ENCODE assay signal across 8 cellular contexts in genomic region chr7:18610331-18610948, GRCh38.
DNase-seq lines count a peak whose midpoint lies in the region; ATAC-seq, FAIRE-seq and TF ChIP-seq lines count a peak whose summit lies in the region.

No MANE protein-coding gene starts in this region.

- H3K4me3 ChIP-seq in keratinocyte (ENCODE audit: control insufficient read depth in 2 of 3, extremely low read depth in 1 of 3, insufficient read depth in 2 of 3, low read depth in 1 of 3, low read length in 3 of 3) = no peak overlapping the region
- no peak overlapping the region for H3K4me3 ChIP-seq in lower leg skin (ENCODE audit: low read depth, poor library complexity, severe bottlenecking)

- WGBS in lower leg skin, 2 donors = 65 to 72% methylated on average over 8 of the region's 8 CpGs

- H3K9me3 Mint-ChIP-seq in stimulated activated naive B cell treated with anti-CD40 and anti-IgM and Interleukin-4, amounts not matched to agents 10 μg/mL and 1 μg/mL and 100 μg/mL, for 72 hours = peaks cover 0 to 2% of the 10 kb centered on the region in 2 donors

- H3K4me1 Mint-ChIP-seq in stimulated activated naive B cell treated with anti-CD40 and anti-IgM and Interleukin-4, amounts not matched to agents 10 μg/mL and 1 μg/mL and 100 μg/mL, for 72 hours = peaks cover 4 to 27% of the 10 kb centered on the region in 2 donors

- DNase-seq in EH (ENCODE audit: low read depth) (peak; percentile 37), keratinocyte (ENCODE audit: low read depth, low spot score) (no peak), lower leg skin (ENCODE audit: low spot score in 2 of 2) (no peak), HK-2 (ENCODE audit: unreplicated experiment) (no peak)
- DNase-seq in stimulated activated naive B cell treated with anti-CD40 and anti-IgM and Interleukin-4, amounts not matched to agents 10 μg/mL and 1 μg/mL and 100 μg/mL, for 72 hours = no peak

- ATAC-seq in HG02884 (IDR thresholded peaks at IDR 0.05; ENCODE audit: unreplicated experiment) (peak; percentile 70), SK-N-SH treated with all-trans-retinoic acid at 6 μM for 48 hours (peak; percentile 65; the same call in 2 of the 3 replicates), GM21737 (IDR thresholded peaks at IDR 0.05; ENCODE audit: unreplicated experiment) (no peak)
- ATAC-seq in stimulated activated naive B cell treated with anti-CD40 and anti-IgM and Interleukin-4, amounts not matched to agents 10 μg/mL and 1 μg/mL and 100 μg/mL, for 72 hours (replicated peaks) = no peak

- no peak overlapping the region for H3K4me2 ChIP-seq in keratinocyte (ENCODE audit: control insufficient read depth, extremely low read depth, insufficient read depth, low read depth, low read length)

- TF ChIP-seq POLR2A in lower leg skin (IDR thresholded peaks at IDR 0.05) = no peak

- H3K36me3 ChIP-seq in keratinocyte (ENCODE audit: control insufficient read depth in 2 of 2, extremely low read depth in 1 of 2, insufficient read depth in 2 of 2, low read length in 2 of 2) = peaks cover 0 to 7% of the 10 kb centered on the region in 2 experiments

- H3K79me2 ChIP-seq in keratinocyte (ENCODE audit: control insufficient read depth, insufficient read depth, low read length) = no peaks in the 10 kb centered on the region

- H3K27me3 ChIP-seq in keratinocyte (ENCODE audit: control insufficient read depth, extremely low read depth, insufficient read depth, low read length) = no peaks in the 10 kb centered on the region

- TF ChIP-seq CTCF in keratinocyte (optimal IDR thresholded peaks at IDR 0.05 in 1 of 3, IDR thresholded peaks at IDR 0.05 in 1 of 3, conservative IDR thresholded peaks at IDR 0.05 in 1 of 3; ENCODE audit: extremely low read depth in 1 of 3, insufficient read depth in 2 of 3, low read length in 3 of 3) = peak; percentile 59 to 64 (median 60)
- no peak for TF ChIP-seq CTCF in lower leg skin (IDR thresholded peaks at IDR 0.05)

- peaks cover 33 to 38% of the 10 kb centered on the region in 2 donors for H3K36me3 Mint-ChIP-seq in stimulated activated naive B cell treated with anti-CD40 and anti-IgM and Interleukin-4, amounts not matched to agents 10 μg/mL and 1 μg/mL and 100 μg/mL, for 72 hours

- no peaks in the 10 kb centered on the region for H3K9me1 ChIP-seq in keratinocyte (ENCODE audit: control insufficient read depth, extremely low read depth, insufficient read depth, low read length)

- H4K20me1 ChIP-seq in keratinocyte (ENCODE audit: control insufficient read depth, extremely low read depth, insufficient read depth, low read length) = no peaks in the 10 kb centered on the region

- no peaks in the 10 kb centered on the region for H3K9me3 ChIP-seq in keratinocyte (ENCODE audit: control insufficient read depth, low read depth, low read length)

- peak; percentile 90 for FAIRE-seq in keratinocyte (lab: Jason Lieb, UNC)

- no peak overlapping the region for H3K27ac Mint-ChIP-seq in stimulated activated naive B cell treated with anti-CD40 and anti-IgM and Interleukin-4, amounts not matched to agents 10 μg/mL and 1 μg/mL and 100 μg/mL, for 72 hours

- no peak overlapping the region for H2AFZ ChIP-seq in keratinocyte (ENCODE audit: control insufficient read depth, low read length)

- no peaks in the 10 kb centered on the region for H3K4me1 ChIP-seq in keratinocyte (ENCODE audit: control insufficient read depth, extremely low read depth, insufficient read depth, low read length)

- dilution Hi-C loops in keratinocyte (cut with MboI; ENCODE audit: extremely low pct_ligation_motif_present, low sequenced_read_pairs) = no loop called here

- no peak overlapping the region for H3K9ac ChIP-seq in keratinocyte (ENCODE audit: control insufficient read depth, extremely low read depth, insufficient read depth, low read length)

- no peak overlapping the region for H3K4me3 Mint-ChIP-seq in stimulated activated naive B cell treated with anti-CD40 and anti-IgM and Interleukin-4, amounts not matched to agents 10 μg/mL and 1 μg/mL and 100 μg/mL, for 72 hours

- H3K27me3 Mint-ChIP-seq in stimulated activated naive B cell treated with anti-CD40 and anti-IgM and Interleukin-4, amounts not matched to agents 10 μg/mL and 1 μg/mL and 100 μg/mL, for 72 hours = no peaks in the 10 kb centered on the region

- H3K27ac ChIP-seq in keratinocyte (ENCODE audit: control insufficient read depth, insufficient read depth, low read length) = no peak overlapping the region

- intact Hi-C loops in lower leg skin (cut with DNase I; ENCODE audit: low total_unique reads) = no loop called here

TF ChIP-seq in SK-N-SH treated with all-trans-retinoic acid at 6 μM for 48 hours, 23 proteins besides CTCF, POLR2A, EP300 and RAD21 (continues in another document):
- TF ChIP-seq BACH2 (CRISPR knock-in tag; IDR thresholded peaks at IDR 0.05; ENCODE audit: borderline replicate concordance) = no peak
- no peak for TF ChIP-seq ZC3H10 (CRISPR knock-in tag; IDR thresholded peaks at IDR 0.05)
- TF ChIP-seq TOX (CRISPR knock-in tag; IDR thresholded peaks at IDR 0.05; ENCODE audit: borderline replicate concordance) = no peak
- TF ChIP-seq ARNTL (CRISPR knock-in tag; IDR thresholded peaks at IDR 0.05; ENCODE audit: borderline replicate concordance, low read depth) = no peak
- TF ChIP-seq PPARA (CRISPR knock-in tag; IDR thresholded peaks at IDR 0.05; ENCODE audit: borderline replicate concordance) = no peak
- TF ChIP-seq ZNF565 (CRISPR knock-in tag; conservative IDR thresholded peaks at IDR 0.05; ENCODE audit: low read depth) = no peak
- TF ChIP-seq RARB (CRISPR knock-in tag; IDR thresholded peaks at IDR 0.05) = no peak
- TF ChIP-seq OSR1 (CRISPR knock-in tag; IDR thresholded peaks at IDR 0.05) = no peak
- TF ChIP-seq CREB5 (CRISPR knock-in tag; IDR thresholded peaks at IDR 0.05; ENCODE audit: low read depth) = no peak
- no peak for TF ChIP-seq CSRNP3 (CRISPR knock-in tag; IDR thresholded peaks at IDR 0.05)
- no peak for TF ChIP-seq TSHZ2 (CRISPR knock-in tag; IDR thresholded peaks at IDR 0.05)
- TF ChIP-seq GLIS3 (CRISPR knock-in tag; IDR thresholded peaks at IDR 0.05) = no peak
- TF ChIP-seq SNAI2 (CRISPR knock-in tag; IDR thresholded peaks at IDR 0.05) = no peak
- no peak for TF ChIP-seq POU6F1 (CRISPR knock-in tag; IDR thresholded peaks at IDR 0.05; ENCODE audit: borderline replicate concordance, low read depth)

Comparison
In these comparisons a context has a peak if more than half of its experiments do, and no peak if none do; other contexts are left out.
1. ATAC-seq: peak in HG02884 (single experiment) and SK-N-SH treated with all-trans-retinoic acid at 6 μM for 48 hours (single experiment); none in GM21737 (single experiment) and stimulated activated naive B cell treated with anti-CD40 and anti-IgM and Interleukin-4, amounts not matched to agents 10 μg/mL and 1 μg/mL and 100 μg/mL, for 72 hours (0 of 2).
2. CTCF ChIP-seq: peak in keratinocyte (3 of 3); none in lower leg skin (0 of 3).